8 cellular contexts compared by ENCODE assay signal in the genomic region with DNA sequence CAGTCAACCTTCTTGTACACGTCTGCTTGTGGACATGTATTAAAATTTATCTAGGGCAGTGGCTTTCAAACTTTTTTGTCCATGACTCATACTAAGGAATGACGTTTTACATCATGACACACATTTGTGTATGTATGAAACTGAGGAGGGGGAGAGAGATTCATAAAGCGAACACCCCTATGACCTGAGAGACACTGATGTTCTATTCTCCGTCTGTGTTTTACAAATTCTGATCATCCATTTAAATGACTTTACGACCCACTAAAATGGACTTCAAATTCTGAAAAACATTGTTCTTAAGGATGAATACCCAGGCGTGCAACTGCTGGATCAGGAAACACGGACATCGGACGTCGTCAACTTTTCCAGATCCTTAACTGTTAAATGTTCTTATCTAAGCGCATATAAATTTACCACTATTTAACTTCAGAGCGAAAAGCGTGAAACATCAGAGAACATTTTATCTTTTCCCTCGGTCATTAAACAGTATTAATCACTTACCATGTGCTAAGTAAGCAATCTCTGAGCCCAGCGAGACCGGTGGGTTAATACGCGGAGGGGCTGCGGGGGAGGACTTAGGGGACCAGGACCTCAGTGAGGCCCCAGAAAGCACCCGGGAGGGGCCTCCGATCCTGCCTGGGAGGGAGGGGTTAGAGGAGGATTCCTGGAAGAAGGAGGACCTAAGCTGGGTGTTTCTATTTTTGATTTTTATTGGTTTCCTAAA. TPM values are rescaled to one million over a fixed set of nuclear protein-coding genes. Genes with fewer than 3 reads are reported as not detected.
DNase-seq lines count a peak whose midpoint lies in the region; FAIRE-seq lines count a peak whose summit lies in the region.

No MANE protein-coding gene starts in this region.

- peak overlapping the region; percentile 35 to 68 for H3K27ac ChIP-seq in mucosa of rectum (ENCODE audit: low read depth in 2 of 2, low read length in 2 of 2)

- no peak for FAIRE-seq in HTR-8/SVneo (lab: Jason Lieb, UNC)

- H3K4me1 ChIP-seq in mucosa of rectum (ENCODE audit: control insufficient read depth in 2 of 2, insufficient read depth in 2 of 2, low read length in 2 of 2) = peaks cover 2 to 7% of the 10 kb centered on the region in 2 donors

- in situ Hi-C loops in Caki2 (cut with HindIII; ENCODE audit: low pct_unique_long_range_greater_than_20kb, low sequenced_read_pairs) = no loop called here

- intact Hi-C loops in dendritic cell treated with granulocyte-macrophage colony-stimulating factor and Interleukin-4, amounts not matched to agents 40 ng/mL and 50 ng/mL, for 4 days (cut with micrococcal nuclease) = no loop called here

- no peaks in the 10 kb centered on the region for H3K4me1 Mint-ChIP-seq in dendritic cell treated with granulocyte-macrophage colony-stimulating factor and Interleukin-4, amounts not matched to agents 40 ng/mL and 50 ng/mL, for 4 days (ENCODE audit: low read depth)

- peak overlapping the region; percentile 70 for H3K9ac ChIP-seq in mucosa of rectum (ENCODE audit: low read depth in 1 of 2, low read length in 2 of 2)

- peak overlapping the region; percentile 65 to 76 for H3K4me3 ChIP-seq in mucosa of rectum (ENCODE audit: low read length in 2 of 2)

- peaks cover 1% of the 10 kb centered on the region for H3K27me3 Mint-ChIP-seq in dendritic cell treated with granulocyte-macrophage colony-stimulating factor and Interleukin-4, amounts not matched to agents 40 ng/mL and 50 ng/mL, for 4 days

- H3K36me3 Mint-ChIP-seq in dendritic cell treated with granulocyte-macrophage colony-stimulating factor and Interleukin-4, amounts not matched to agents 40 ng/mL and 50 ng/mL, for 4 days (ENCODE audit: low read depth) = peaks cover 13% of the 10 kb centered on the region

- H3K36me3 ChIP-seq in mucosa of rectum (ENCODE audit: control insufficient read depth in 2 of 2, insufficient read depth in 2 of 2, low read length in 2 of 2) = no peaks in the 10 kb centered on the region

- peaks cover 7% of the 10 kb centered on the region for H3K9me3 Mint-ChIP-seq in dendritic cell treated with granulocyte-macrophage colony-stimulating factor and Interleukin-4, amounts not matched to agents 40 ng/mL and 50 ng/mL, for 4 days

- no peaks in the 10 kb centered on the region for H3K27me3 ChIP-seq in mucosa of rectum (ENCODE audit: control insufficient read depth in 2 of 2, insufficient read depth in 2 of 2, low read length in 2 of 2)

- H3K27ac Mint-ChIP-seq in dendritic cell treated with granulocyte-macrophage colony-stimulating factor and Interleukin-4, amounts not matched to agents 40 ng/mL and 50 ng/mL, for 4 days = no peak overlapping the region

- no peaks in the 10 kb centered on the region for H3K9me3 ChIP-seq in mucosa of rectum (ENCODE audit: control insufficient read depth in 2 of 2, low read length in 2 of 2)

- DNase-seq in Caki2 (ENCODE audit: low read depth) (peak; percentile 47), NCI-H2227 treated with DMSO at 0.1 percent for 48 hours (lab: John Stamatoyannopoulos, UW) (peak; percentile 33), HTR-8/SVneo (ENCODE audit: insufficient read length, low spot score) (no peak), NCI-H774 (lab: John Stamatoyannopoulos, UW) (no peak), NCI-H1417 treated with DMSO at 0.1 percent for 48 hours (lab: John Stamatoyannopoulos, UW) (no peak)
- DNase-seq in stimulated activated naive CD4-positive, alpha-beta T cell (lab: John Stamatoyannopoulos, UW) = no peak

- H3K4me3 Mint-ChIP-seq in dendritic cell treated with granulocyte-macrophage colony-stimulating factor and Interleukin-4, amounts not matched to agents 40 ng/mL and 50 ng/mL, for 4 days = peak overlapping the region; percentile 77

RNA-seq across cellular contexts. Expression of a gene that starts 1.2 kb away (rescaled TPM):
- total RNA-seq in Caki2 (2014; rRNA removed; shearing (Covaris generic); ENCODE audit: low replicate concordance) = 6.0 and 13.4 TPM in 2 replicates

Comparison
In these comparisons a context has a peak if more than half of its experiments do, and no peak if none do; other contexts are left out.
1. DNase-seq: peak in Caki2 (single experiment) and NCI-H2227 treated with DMSO at 0.1 percent for 48 hours (single experiment); none in HTR-8/SVneo (single experiment), NCI-H774 (single experiment), NCI-H1417 treated with DMSO at 0.1 percent for 48 hours (single experiment) and stimulated activated naive CD4-positive, alpha-beta T cell (0 of 6).